In genomic region chr2:233198026-233198425, GRCh38 we compare ENCODE assay signal across 23 cellular contexts. TPM values are rescaled to one million over a fixed set of nuclear protein-coding genes. Genes with fewer than 3 reads are reported as not detected.
A peak's percentile ranks its signal among the peaks of the same experiment; 100 is the strongest.
DNase-seq lines count a peak whose midpoint lies in the region; ATAC-seq, FAIRE-seq and TF ChIP-seq lines count a peak whose summit lies in the region.
"Had no signal": no experiment of that assay in that cellular context is flagged by ENCODE, and none has a peak within 500 bp of the region (broad histone marks: within the 10 kb centered on the region; RNA-seq: fewer than 3 reads in every experiment).

No MANE protein-coding gene starts in this region.

- peaks cover 4% of the 10 kb centered on the region for H3K4me1 Mint-ChIP-seq in activated T-cell treated with anti-CD3 and anti-CD28 coated beads, Interleukin-2, amount 50 U/mL, for 24 hours (ENCODE audit: low read depth)

- no peak overlapping the region for H3K18ac ChIP-seq in neuronal stem cell (ENCODE audit: low read length)

- H3K14ac ChIP-seq in neuronal stem cell (ENCODE audit: low read length): no peak overlapping the region

- H2AK5ac ChIP-seq in neuronal stem cell (ENCODE audit: low read depth, low read length): no peak overlapping the region

- H3K36me3 Mint-ChIP-seq in activated T-cell treated with anti-CD3 and anti-CD28 coated beads, Interleukin-2, amount 50 U/mL, for 24 hours (ENCODE audit: low read depth): peaks cover 93% of the 10 kb centered on the region

- no peaks in the 10 kb centered on the region for H3K27me3 Mint-ChIP-seq in activated T-cell treated with anti-CD3 and anti-CD28 coated beads, Interleukin-2, amount 50 U/mL, for 24 hours

- H3K4me1 ChIP-seq in kidney (ENCODE audit: control insufficient read depth in 1 of 2, insufficient read depth in 1 of 2, low read depth in 1 of 2, low read length in 2 of 2) (peaks cover 0 to 3% of the 10 kb centered on the region in 2 donors), neuronal stem cell (ENCODE audit: control insufficient read depth in 2 of 2, insufficient read depth in 1 of 2, low read depth in 1 of 2, low read length in 2 of 2) (no peaks in the 10 kb centered on the region)

- H3K4me2 ChIP-seq in neuronal stem cell (ENCODE audit: insufficient read depth, low read length, poor library complexity, severe bottlenecking): no peak overlapping the region

- no peak overlapping the region for H3K4ac ChIP-seq in neuronal stem cell (ENCODE audit: low read length)

- no CpG with 5 or more reads among the region's 12 CpGs for WGBS in neuronal stem cell (ENCODE audit: extremely low coverage in 2 of 2, insufficient read length in 2 of 2, insufficient replicate concordance in 1 of 2), 2 donors

- no peak for DNase-seq in activated T-cell treated with anti-CD3 and anti-CD28 coated beads, Interleukin-2, amount 50 U/mL, for 24 hours
- DNase-seq in activated T-cell treated with anti-CD3 and anti-CD28 coated beads for 4 hours (no peak), kidney (peak; percentile 63), neuronal stem cell (ENCODE audit: low spot score) (no peak)
- DNase-seq: 8988T, ACHN, KBM-7, NCI-H1105 treated with DMSO at 0.1 percent for 48 hours, NCI-H146, NCI-H2029, NCI-H446, NCI-H524 treated with DMSO at 0.1 percent for 48 hours, NCI-H774, SIG-M5 had no signal

- H3K9ac ChIP-seq in kidney (ENCODE audit: low read length in 2 of 2): no peak overlapping the region
- no peak overlapping the region for H3K9ac ChIP-seq in neuronal stem cell (ENCODE audit: low read depth, low read length, poor library complexity)

- no peaks in the 10 kb centered on the region for H3K36me3 ChIP-seq in kidney (ENCODE audit: control insufficient read depth in 1 of 2, insufficient read depth in 2 of 2, low read length in 2 of 2)
- H3K36me3 ChIP-seq in neuronal stem cell (replicated peaks in 1 of 2; ENCODE audit: control insufficient read depth in 2 of 2, insufficient read depth in 2 of 2, low read length in 2 of 2): no peaks in the 10 kb centered on the region

- no peak for ATAC-seq in GM18909 (IDR thresholded peaks at IDR 0.05; ENCODE audit: poor library complexity, unreplicated experiment)
- ATAC-seq in HG02938 (IDR thresholded peaks at IDR 0.05; ENCODE audit: unreplicated experiment): no peak
- no peak for ATAC-seq in HG02678 (IDR thresholded peaks at IDR 0.05; ENCODE audit: unreplicated experiment)
- ATAC-seq: HCT116 had no signal

- peaks cover 0 to 5% (median 0%) of the 10 kb centered on the region in 3 experiments for H3K27me3 ChIP-seq in neuronal stem cell (ENCODE audit: control insufficient read depth in 3 of 3, insufficient read depth in 3 of 3, low read depth in 1 of 3, low read length in 3 of 3)

- intact Hi-C loops in kidney (cut with DNase I): no loop called here

- no peak for TF ChIP-seq CTCF in kidney (IDR thresholded peaks at IDR 0.05; ENCODE audit: borderline replicate concordance, extremely low read depth, insufficient read depth)

- H2BK120ac ChIP-seq in neuronal stem cell (ENCODE audit: low read depth, low read length): no peak overlapping the region

- H3K4me3 Mint-ChIP-seq in activated T-cell treated with anti-CD3 and anti-CD28 coated beads, Interleukin-2, amount 50 U/mL, for 24 hours: no peak overlapping the region

- H4K8ac ChIP-seq in neuronal stem cell (ENCODE audit: low read depth, low read length): no peak overlapping the region

- no peak overlapping the region for H2BK15ac ChIP-seq in neuronal stem cell (ENCODE audit: low read length)

- H2AFZ ChIP-seq in neuronal stem cell (ENCODE audit: low read length): no peak overlapping the region

- FAIRE-seq in kidney (lab: Jason Lieb, UNC): no peak
- FAIRE-seq: D721Med, H1, HTR-8/SVneo, RCC 7860 had no signal

- H3K9me3 ChIP-seq in kidney (ENCODE audit: control insufficient read depth in 1 of 2, low read length in 2 of 2): peaks cover 0 to 6% of the 10 kb centered on the region in 2 donors
- peaks cover 6% of the 10 kb centered on the region in 2 donors for H3K9me3 ChIP-seq in neuronal stem cell (replicated peaks in 1 of 2; ENCODE audit: control insufficient read depth in 2 of 2, insufficient read depth in 1 of 2, low read depth in 1 of 2, low read length in 2 of 2)

- H2BK5ac ChIP-seq in neuronal stem cell (ENCODE audit: low read length): no peak overlapping the region

- H4K91ac ChIP-seq in neuronal stem cell (ENCODE audit: low read depth, low read length, poor library complexity): no peak overlapping the region

- H3K23ac ChIP-seq in neuronal stem cell (ENCODE audit: low read depth, low read length, poor library complexity): peak overlapping the region; percentile 3

- no peaks in the 10 kb centered on the region for H3K79me1 ChIP-seq in neuronal stem cell (ENCODE audit: low read depth, low read length)

- no peak overlapping the region for H3K27ac ChIP-seq in kidney (ENCODE audit: low read depth in 2 of 2, low read length in 2 of 2)
- no peak overlapping the region for H3K27ac ChIP-seq in neuronal stem cell (replicated peaks; ENCODE audit: low read length)
- H3K27ac ChIP-seq: SK-N-MC had no signal

- H3K4me3 ChIP-seq in kidney (ENCODE audit: low read length in 2 of 2) (no peak overlapping the region), neuronal stem cell (ENCODE audit: low read length in 2 of 2) (no peak overlapping the region)
- H3K4me3 ChIP-seq: SK-N-MC had no signal

- peaks cover 3% of the 10 kb centered on the region for H3K9me3 Mint-ChIP-seq in activated T-cell treated with anti-CD3 and anti-CD28 coated beads, Interleukin-2, amount 50 U/mL, for 24 hours

- H3K27ac Mint-ChIP-seq in activated T-cell treated with anti-CD3 and anti-CD28 coated beads, Interleukin-2, amount 50 U/mL, for 24 hours: peak overlapping the region; percentile 4

- H2BK12ac ChIP-seq in neuronal stem cell (ENCODE audit: low read length): no peak overlapping the region

RNA-seq across cellular contexts. Expression of gene ATG16L1, which starts 53.4 kb away (rescaled TPM):
- 30.8 TPM for total RNA-seq in kidney
- 11.7 TPM for polyA plus RNA-seq in kidney (ENCODE audit: insufficient read depth, low read depth, low replicate concordance)
- 11.9 TPM for polyA plus RNA-seq in neuronal stem cell (2013, experiment 1 of 2)
- 11.6 TPM for polyA plus RNA-seq in neuronal stem cell (2013, experiment 2 of 2)
